Comparison of ENCODE assay signal across 1 cellular context in the genomic region with DNA sequence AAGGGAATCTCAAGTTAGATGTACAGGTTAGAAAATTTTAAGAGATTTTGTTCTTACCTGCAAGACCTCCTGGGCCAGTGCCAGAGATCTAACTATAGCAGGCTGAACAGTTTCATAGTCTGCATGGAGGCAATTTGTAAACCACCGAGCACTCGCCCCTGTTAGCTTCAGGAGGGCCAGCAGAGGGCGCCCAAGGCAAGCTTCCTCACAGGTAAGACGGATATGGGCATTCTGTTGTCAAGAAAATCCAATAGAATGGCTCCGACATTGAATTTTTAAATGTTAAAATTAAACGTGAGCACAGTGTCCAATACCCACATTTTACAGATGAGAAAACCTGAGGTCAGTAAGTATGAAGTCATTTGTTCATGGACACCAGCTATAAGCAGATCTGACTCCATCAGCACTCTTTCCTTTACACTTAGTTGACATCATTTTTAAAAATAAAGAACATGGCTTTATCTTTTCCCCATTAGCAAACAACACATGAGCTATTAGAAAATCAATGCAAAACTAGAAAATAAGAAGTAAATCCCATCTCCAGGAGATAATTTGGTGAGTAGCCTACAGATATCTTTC.
TF ChIP-seq lines count a peak whose summit lies in the region.

No MANE protein-coding gene starts in this region.

TF ChIP-seq in K562, 482 proteins besides CTCF, POLR2A, EP300 and RAD21 (continued from another document and continues in another):
- TF ChIP-seq, protein P1, sequence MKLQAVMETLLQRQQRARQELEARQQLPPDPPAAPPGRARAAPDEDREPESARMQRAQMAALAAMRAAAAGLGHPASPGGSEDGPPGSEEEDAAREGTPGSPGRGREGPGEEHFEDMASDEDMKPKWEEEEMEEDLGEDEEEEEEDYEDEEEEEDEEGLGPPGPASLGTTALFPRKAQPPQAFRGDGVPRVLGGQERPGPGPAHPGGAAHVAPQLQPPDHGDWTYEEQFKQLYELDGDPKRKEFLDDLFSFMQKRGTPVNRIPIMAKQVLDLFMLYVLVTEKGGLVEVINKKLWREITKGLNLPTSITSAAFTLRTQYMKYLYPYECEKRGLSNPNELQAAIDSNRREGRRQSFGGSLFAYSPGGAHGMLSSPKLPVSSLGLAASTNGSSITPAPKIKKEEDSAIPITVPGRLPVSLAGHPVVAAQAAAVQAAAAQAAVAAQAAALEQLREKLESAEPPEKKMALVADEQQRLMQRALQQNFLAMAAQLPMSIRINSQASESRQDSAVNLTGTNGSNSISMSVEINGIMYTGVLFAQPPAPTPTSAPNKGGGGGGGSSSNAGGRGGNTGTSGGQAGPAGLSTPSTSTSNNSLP (IDR thresholded peaks at IDR 0.05; ENCODE audit: borderline replicate concordance, low read depth, low read length), result no peak
- TF ChIP-seq TEAD1 (CRISPR knock-in tag; IDR thresholded peaks at IDR 0.05) (no peak), KLF16 (IDR thresholded peaks at IDR 0.05) (peak; percentile 63), SMARCB1 (IDR thresholded peaks at IDR 0.05; ENCODE audit: insufficient read length, low read depth) (no peak), NCOR1 (IDR thresholded peaks at IDR 0.05) (no peak), POLR2AphosphoS2 (IDR thresholded peaks at IDR 0.05; ENCODE audit: low read length) (no peak), JUND (IDR thresholded peaks at IDR 0.05; ENCODE audit: borderline replicate concordance, low read depth, low read length) (0 out of 2 replicates have a peak, but pooled peaks have one; percentile 32), JUND (tag; IDR thresholded peaks at IDR 0.05; ENCODE audit: borderline replicate concordance, low read depth, low read length) (no peak; the same call in 2 of the 3 replicates), MEIS2 (IDR thresholded peaks at IDR 0.05; ENCODE audit: partially characterized antibody) (no peak), ZNF707 (CRISPR knock-in tag; conservative IDR thresholded peaks at IDR 0.05) (no peak), FOXK2 (conservative IDR thresholded peaks at IDR 0.05 in 1 of 2, IDR thresholded peaks at IDR 0.05 in 1 of 2; ENCODE audit: low read depth in 2 of 2) (0 out of 4 replicates have a peak, but pooled peaks of 1 of the 2 experiments have one; percentile 14), BCOR (IDR thresholded peaks at IDR 0.05) (no peak), SMC3 (conservative IDR thresholded peaks at IDR 0.05; ENCODE audit: insufficient read depth, low read depth, low read length) (peak; percentile 78), BRF1 (IDR thresholded peaks at IDR 0.05; ENCODE audit: borderline replicate concordance, extremely low read depth, insufficient read length) (no peak), OTX1 (CRISPR knock-in tag; IDR thresholded peaks at IDR 0.05) (no peak), FOXK1 (CRISPR knock-in tag; IDR thresholded peaks at IDR 0.05; ENCODE audit: borderline replicate concordance) (no peak), PURB (CRISPR knock-in tag; IDR thresholded peaks at IDR 0.05; ENCODE audit: low read depth) (no peak), RCOR1 (IDR thresholded peaks at IDR 0.05; ENCODE audit: borderline replicate concordance in 1 of 2, low read depth in 2 of 2, low read length in 2 of 2) (no peak), BRD9 (IDR thresholded peaks at IDR 0.05; ENCODE audit: low read depth, partially characterized antibody) (no peak), ZNF830 (CRISPR knock-in tag; IDR thresholded peaks at IDR 0.05) (no peak), RAD51 (IDR thresholded peaks at IDR 0.05; ENCODE audit: borderline replicate concordance, low read depth) (no peak), STAG1 (CRISPR knock-in tag; IDR thresholded peaks at IDR 0.05; ENCODE audit: borderline replicate concordance) (peak; percentile 48; the same call in 1 of the 2 replicates), DNMT1 (IDR thresholded peaks at IDR 0.05) (no peak), HDAC6 (IDR thresholded peaks at IDR 0.05; ENCODE audit: low read depth, low read length) (no peak), ZKSCAN8 (CRISPR knock-in tag; IDR thresholded peaks at IDR 0.05) (no peak), ZNF717 (CRISPR knock-in tag; IDR thresholded peaks at IDR 0.05) (no peak), GTF2E2 (tag; IDR thresholded peaks at IDR 0.05) (no peak)
- TF ChIP-seq, protein P2, sequence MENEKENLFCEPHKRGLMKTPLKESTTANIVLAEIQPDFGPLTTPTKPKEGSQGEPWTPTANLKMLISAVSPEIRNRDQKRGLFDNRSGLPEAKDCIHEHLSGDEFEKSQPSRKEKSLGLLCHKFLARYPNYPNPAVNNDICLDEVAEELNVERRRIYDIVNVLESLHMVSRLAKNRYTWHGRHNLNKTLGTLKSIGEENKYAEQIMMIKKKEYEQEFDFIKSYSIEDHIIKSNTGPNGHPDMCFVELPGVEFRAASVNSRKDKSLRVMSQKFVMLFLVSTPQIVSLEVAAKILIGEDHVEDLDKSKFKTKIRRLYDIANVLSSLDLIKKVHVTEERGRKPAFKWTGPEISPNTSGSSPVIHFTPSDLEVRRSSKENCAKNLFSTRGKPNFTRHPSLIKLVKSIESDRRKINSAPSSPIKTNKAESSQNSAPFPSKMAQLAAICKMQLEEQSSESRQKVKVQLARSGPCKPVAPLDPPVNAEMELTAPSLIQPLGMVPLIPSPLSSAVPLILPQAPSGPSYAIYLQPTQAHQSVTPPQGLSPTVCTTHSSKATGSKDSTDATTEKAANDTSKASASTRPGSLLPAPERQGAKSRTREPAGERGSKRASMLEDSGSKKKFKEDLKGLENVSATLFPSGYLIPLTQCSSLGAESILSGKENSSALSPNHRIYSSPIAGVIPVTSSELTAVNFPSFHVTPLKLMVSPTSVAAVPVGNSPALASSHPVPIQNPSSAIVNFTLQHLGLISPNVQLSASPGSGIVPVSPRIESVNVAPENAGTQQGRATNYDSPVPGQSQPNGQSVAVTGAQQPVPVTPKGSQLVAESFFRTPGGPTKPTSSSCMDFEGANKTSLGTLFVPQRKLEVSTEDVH (IDR thresholded peaks at IDR 0.05; ENCODE audit: low read depth, partially characterized antibody), result no peak
- TF ChIP-seq, protein P3, sequence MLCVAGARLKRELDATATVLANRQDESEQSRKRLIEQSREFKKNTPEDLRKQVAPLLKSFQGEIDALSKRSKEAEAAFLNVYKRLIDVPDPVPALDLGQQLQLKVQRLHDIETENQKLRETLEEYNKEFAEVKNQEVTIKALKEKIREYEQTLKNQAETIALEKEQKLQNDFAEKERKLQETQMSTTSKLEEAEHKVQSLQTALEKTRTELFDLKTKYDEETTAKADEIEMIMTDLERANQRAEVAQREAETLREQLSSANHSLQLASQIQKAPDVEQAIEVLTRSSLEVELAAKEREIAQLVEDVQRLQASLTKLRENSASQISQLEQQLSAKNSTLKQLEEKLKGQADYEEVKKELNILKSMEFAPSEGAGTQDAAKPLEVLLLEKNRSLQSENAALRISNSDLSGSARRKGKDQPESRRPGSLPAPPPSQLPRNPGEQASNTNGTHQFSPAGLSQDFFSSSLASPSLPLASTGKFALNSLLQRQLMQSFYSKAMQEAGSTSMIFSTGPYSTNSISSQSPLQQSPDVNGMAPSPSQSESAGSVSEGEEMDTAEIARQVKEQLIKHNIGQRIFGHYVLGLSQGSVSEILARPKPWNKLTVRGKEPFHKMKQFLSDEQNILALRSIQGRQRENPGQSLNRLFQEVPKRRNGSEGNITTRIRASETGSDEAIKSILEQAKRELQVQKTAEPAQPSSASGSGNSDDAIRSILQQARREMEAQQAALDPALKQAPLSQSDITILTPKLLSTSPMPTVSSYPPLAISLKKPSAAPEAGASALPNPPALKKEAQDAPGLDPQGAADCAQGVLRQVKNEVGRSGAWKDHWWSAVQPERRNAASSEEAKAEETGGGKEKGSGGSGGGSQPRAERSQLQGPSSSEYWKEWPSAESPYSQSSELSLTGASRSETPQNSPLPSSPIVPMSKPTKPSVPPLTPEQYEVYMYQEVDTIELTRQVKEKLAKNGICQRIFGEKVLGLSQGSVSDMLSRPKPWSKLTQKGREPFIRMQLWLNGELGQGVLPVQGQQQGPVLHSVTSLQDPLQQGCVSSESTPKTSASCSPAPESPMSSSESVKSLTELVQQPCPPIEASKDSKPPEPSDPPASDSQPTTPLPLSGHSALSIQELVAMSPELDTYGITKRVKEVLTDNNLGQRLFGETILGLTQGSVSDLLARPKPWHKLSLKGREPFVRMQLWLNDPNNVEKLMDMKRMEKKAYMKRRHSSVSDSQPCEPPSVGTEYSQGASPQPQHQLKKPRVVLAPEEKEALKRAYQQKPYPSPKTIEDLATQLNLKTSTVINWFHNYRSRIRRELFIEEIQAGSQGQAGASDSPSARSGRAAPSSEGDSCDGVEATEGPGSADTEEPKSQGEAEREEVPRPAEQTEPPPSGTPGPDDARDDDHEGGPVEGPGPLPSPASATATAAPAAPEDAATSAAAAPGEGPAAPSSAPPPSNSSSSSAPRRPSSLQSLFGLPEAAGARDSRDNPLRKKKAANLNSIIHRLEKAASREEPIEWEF (CRISPR knock-in tag; IDR thresholded peaks at IDR 0.05), result no peak
- TF ChIP-seq, protein P4, sequence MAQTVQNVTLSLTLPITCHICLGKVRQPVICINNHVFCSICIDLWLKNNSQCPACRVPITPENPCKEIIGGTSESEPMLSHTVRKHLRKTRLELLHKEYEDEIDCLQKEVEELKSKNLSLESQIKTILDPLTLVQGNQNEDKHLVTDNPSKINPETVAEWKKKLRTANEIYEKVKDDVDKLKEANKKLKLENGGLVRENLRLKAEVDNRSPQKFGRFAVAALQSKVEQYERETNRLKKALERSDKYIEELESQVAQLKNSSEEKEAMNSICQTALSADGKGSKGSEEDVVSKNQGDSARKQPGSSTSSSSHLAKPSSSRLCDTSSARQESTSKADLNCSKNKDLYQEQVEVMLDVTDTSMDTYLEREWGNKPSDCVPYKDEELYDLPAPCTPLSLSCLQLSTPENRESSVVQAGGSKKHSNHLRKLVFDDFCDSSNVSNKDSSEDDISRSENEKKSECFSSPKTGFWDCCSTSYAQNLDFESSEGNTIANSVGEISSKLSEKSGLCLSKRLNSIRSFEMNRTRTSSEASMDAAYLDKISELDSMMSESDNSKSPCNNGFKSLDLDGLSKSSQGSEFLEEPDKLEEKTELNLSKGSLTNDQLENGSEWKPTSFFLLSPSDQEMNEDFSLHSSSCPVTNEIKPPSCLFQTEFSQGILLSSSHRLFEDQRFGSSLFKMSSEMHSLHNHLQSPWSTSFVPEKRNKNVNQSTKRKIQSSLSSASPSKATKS (CRISPR knock-in tag; IDR thresholded peaks at IDR 0.05), result no peak
- TF ChIP-seq, protein P5, sequence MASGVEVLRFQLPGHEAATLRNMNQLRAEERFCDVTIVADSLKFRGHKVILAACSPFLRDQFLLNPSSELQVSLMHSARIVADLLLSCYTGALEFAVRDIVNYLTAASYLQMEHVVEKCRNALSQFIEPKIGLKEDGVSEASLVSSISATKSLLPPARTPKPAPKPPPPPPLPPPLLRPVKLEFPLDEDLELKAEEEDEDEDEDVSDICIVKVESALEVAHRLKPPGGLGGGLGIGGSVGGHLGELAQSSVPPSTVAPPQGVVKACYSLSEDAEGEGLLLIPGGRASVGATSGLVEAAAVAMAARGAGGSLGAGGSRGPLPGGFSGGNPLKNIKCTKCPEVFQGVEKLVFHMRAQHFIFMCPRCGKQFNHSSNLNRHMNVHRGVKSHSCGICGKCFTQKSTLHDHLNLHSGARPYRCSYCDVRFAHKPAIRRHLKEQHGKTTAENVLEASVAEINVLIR (CRISPR knock-in tag; IDR thresholded peaks at IDR 0.05), result no peak
- TF ChIP-seq, protein P6, sequence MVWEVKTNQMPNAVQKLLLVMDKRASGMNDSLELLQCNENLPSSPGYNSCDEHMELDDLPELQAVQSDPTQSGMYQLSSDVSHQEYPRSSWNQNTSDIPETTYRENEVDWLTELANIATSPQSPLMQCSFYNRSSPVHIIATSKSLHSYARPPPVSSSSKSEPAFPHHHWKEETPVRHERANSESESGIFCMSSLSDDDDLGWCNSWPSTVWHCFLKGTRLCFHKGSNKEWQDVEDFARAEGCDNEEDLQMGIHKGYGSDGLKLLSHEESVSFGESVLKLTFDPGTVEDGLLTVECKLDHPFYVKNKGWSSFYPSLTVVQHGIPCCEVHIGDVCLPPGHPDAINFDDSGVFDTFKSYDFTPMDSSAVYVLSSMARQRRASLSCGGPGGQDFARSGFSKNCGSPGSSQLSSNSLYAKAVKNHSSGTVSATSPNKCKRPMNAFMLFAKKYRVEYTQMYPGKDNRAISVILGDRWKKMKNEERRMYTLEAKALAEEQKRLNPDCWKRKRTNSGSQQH (CRISPR knock-in tag; IDR thresholded peaks at IDR 0.05), result no peak
- TF ChIP-seq, protein P7, sequence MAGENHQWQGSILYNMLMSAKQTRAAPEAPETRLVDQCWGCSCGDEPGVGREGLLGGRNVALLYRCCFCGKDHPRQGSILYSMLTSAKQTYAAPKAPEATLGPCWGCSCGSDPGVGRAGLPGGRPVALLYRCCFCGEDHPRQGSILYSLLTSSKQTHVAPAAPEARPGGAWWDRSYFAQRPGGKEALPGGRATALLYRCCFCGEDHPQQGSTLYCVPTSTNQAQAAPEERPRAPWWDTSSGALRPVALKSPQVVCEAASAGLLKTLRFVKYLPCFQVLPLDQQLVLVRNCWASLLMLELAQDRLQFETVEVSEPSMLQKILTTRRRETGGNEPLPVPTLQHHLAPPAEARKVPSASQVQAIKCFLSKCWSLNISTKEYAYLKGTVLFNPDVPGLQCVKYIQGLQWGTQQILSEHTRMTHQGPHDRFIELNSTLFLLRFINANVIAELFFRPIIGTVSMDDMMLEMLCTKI (IDR thresholded peaks at IDR 0.05; ENCODE audit: partially characterized antibody), result no peak
- TF ChIP-seq, protein P8, sequence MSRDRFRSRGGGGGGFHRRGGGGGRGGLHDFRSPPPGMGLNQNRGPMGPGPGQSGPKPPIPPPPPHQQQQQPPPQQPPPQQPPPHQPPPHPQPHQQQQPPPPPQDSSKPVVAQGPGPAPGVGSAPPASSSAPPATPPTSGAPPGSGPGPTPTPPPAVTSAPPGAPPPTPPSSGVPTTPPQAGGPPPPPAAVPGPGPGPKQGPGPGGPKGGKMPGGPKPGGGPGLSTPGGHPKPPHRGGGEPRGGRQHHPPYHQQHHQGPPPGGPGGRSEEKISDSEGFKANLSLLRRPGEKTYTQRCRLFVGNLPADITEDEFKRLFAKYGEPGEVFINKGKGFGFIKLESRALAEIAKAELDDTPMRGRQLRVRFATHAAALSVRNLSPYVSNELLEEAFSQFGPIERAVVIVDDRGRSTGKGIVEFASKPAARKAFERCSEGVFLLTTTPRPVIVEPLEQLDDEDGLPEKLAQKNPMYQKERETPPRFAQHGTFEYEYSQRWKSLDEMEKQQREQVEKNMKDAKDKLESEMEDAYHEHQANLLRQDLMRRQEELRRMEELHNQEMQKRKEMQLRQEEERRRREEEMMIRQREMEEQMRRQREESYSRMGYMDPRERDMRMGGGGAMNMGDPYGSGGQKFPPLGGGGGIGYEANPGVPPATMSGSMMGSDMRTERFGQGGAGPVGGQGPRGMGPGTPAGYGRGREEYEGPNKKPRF (IDR thresholded peaks at IDR 0.05; ENCODE audit: low read depth, low read length), result no peak
- TF ChIP-seq, protein P9, sequence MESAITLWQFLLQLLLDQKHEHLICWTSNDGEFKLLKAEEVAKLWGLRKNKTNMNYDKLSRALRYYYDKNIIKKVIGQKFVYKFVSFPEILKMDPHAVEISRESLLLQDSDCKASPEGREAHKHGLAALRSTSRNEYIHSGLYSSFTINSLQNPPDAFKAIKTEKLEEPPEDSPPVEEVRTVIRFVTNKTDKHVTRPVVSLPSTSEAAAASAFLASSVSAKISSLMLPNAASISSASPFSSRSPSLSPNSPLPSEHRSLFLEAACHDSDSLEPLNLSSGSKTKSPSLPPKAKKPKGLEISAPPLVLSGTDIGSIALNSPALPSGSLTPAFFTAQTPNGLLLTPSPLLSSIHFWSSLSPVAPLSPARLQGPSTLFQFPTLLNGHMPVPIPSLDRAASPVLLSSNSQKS (CRISPR knock-in tag; IDR thresholded peaks at IDR 0.05), result no peak
- TF ChIP-seq, protein P10, sequence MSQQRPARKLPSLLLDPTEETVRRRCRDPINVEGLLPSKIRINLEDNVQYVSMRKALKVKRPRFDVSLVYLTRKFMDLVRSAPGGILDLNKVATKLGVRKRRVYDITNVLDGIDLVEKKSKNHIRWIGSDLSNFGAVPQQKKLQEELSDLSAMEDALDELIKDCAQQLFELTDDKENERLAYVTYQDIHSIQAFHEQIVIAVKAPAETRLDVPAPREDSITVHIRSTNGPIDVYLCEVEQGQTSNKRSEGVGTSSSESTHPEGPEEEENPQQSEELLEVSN (IDR thresholded peaks at IDR 0.05; ENCODE audit: borderline replicate concordance in 1 of 2, extremely low read depth in 1 of 2, insufficient read depth in 1 of 2, insufficient read length in 1 of 2, low read depth in 1 of 2, low read length in 1 of 2, poor library complexity in 1 of 2, severe bottlenecking in 1 of 2), result no peak
